ENCODE assay signal across 14 cellular contexts in genomic region chr4:2820216-2820982, GRCh38. TPM values are rescaled to one million over a fixed set of nuclear protein-coding genes. Genes with fewer than 3 reads are reported as not detected.
DNase-seq lines count a peak whose midpoint lies in the region; ATAC-seq and TF ChIP-seq lines count a peak whose summit lies in the region.
"Had no signal": no experiment of that assay in that cellular context is flagged by ENCODE, and none has a peak within 500 bp of the region (broad histone marks: within the 10 kb centered on the region; RNA-seq: fewer than 3 reads in every experiment).

No MANE protein-coding gene starts in this region.

- H3K27ac Mint-ChIP-seq in H9 (peak overlapping the region in 2 of 3 experiments; percentile 39 to 58; a peak in 2 of 7 replicates), brain (peak overlapping the region in 3 of 5 experiments; percentile 70 to 97 (median 76)), nephron progenitor cell (no peak overlapping the region)

- intact Hi-C loops in dorsolateral prefrontal cortex (cut with DNase I): no loop called here

- DNase-seq in NCI-H345 (lab: John Stamatoyannopoulos, UW) (peak; percentile 4), NCI-H345 treated with DMSO at 0.1 percent for 48 hours (lab: John Stamatoyannopoulos, UW; ENCODE audit: unreplicated experiment) (no peak), H9 (no peak), nephron progenitor cell (no peak), dorsolateral prefrontal cortex (no peak)
- no peak for DNase-seq in activated naive CD4-positive, alpha-beta T cell treated with anti-CD3 and anti-CD28 coated beads, Interleukin-2, amount 50 U/mL, for 16 hours
- DNase-seq: KBM-7; occipital lobe; SHP77 treated with DMSO at 0.1 percent for 48 hours; stimulated activated naive CD4-positive, alpha-beta T cell treated with Interleukin-2 at 50 U/mL for 16 hours; T1000 had no signal

- TF ChIP-seq CTCF in H9 (conservative IDR thresholded peaks at IDR 0.05) (no peak), brain (conservative IDR thresholded peaks at IDR 0.05) (no peak), nephron progenitor cell (IDR thresholded peaks at IDR 0.05) (no peak), dorsolateral prefrontal cortex (IDR thresholded peaks at IDR 0.05 in 54 of 56, conservative IDR thresholded peaks at IDR 0.05 in 2 of 56; ENCODE audit: low read depth in 1 of 56, partially characterized antibody in 56 of 56) (no peak)

- H3K23ac ChIP-seq in H9 (ENCODE audit: insufficient read length, low read depth, low read length): no peak overlapping the region

- H3K27ac ChIP-seq in H9 (ENCODE audit: insufficient read length, low read depth, low read length) (no peak overlapping the region), dorsolateral prefrontal cortex (no peak overlapping the region)

- H3K4me2 ChIP-seq in H9 (ENCODE audit: insufficient read depth, insufficient read length, low read length): no peak overlapping the region

- no peak overlapping the region for H3K56ac ChIP-seq in H9 (ENCODE audit: insufficient read length, low read depth, low read length)

- no peak overlapping the region for H3K14ac ChIP-seq in H9 (ENCODE audit: insufficient read depth, low read length)

- H3K9me3 ChIP-seq in H9 (ENCODE audit: control insufficient read depth, low read depth, low read length): no peaks in the 10 kb centered on the region

- no peak overlapping the region for H3K4ac ChIP-seq in H9 (ENCODE audit: low read depth, low read length)

- no peak overlapping the region for H2BK12ac ChIP-seq in H9 (ENCODE audit: insufficient read length, low read depth, low read length)

- no peaks in the 10 kb centered on the region for H3K79me1 ChIP-seq in H9 (ENCODE audit: insufficient read depth, low read depth, low read length, poor library complexity, severe bottlenecking)

- H4K20me1 ChIP-seq in H9 (ENCODE audit: control insufficient read depth, insufficient read depth, insufficient read length): no peaks in the 10 kb centered on the region

- peaks cover 7% of the 10 kb centered on the region for H3K23me2 ChIP-seq in H9 (ENCODE audit: insufficient read length, low read depth, low read length, poor library complexity, severe bottlenecking)

- H2AFZ ChIP-seq in H9 (ENCODE audit: low read length): no peak overlapping the region

- no peak overlapping the region for H3K18ac ChIP-seq in H9 (ENCODE audit: insufficient read length, low read depth, low read length)

- no peak overlapping the region for H2BK20ac ChIP-seq in H9 (ENCODE audit: low read depth, low read length, poor library complexity, severe bottlenecking)

- no peak for ATAC-seq in GM19397 (IDR thresholded peaks at IDR 0.05; ENCODE audit: unreplicated experiment)

- no peak overlapping the region for H4K5ac ChIP-seq in H9 (ENCODE audit: insufficient read length, low read depth, low read length)

- H3K36me3 Mint-ChIP-seq in H9 (ENCODE audit: insufficient read depth in 1 of 3, low read depth in 3 of 3) (peaks cover 17 to 32% (median 22%) of the 10 kb centered on the region in 3 experiments), brain (peaks cover 29% of the 10 kb centered on the region), nephron progenitor cell (ENCODE audit: low read depth) (peaks cover 16% of the 10 kb centered on the region)

- no peak overlapping the region for H3K4me3 ChIP-seq in dorsolateral prefrontal cortex
- H3K4me3 ChIP-seq: lung had no signal

- H2BK120ac ChIP-seq in H9 (ENCODE audit: low read depth, low read length, poor library complexity, severe bottlenecking): no peak overlapping the region

- H3K9ac ChIP-seq in H9 (ENCODE audit: extremely low read depth, insufficient read length, low read length): no peak overlapping the region

- no peak overlapping the region for H2AK5ac ChIP-seq in H9 (ENCODE audit: insufficient read length, low read length)

- H3T11ph ChIP-seq in H9 (ENCODE audit: low read length): no peak overlapping the region

- no peaks in the 10 kb centered on the region for H3K79me2 ChIP-seq in H9 (ENCODE audit: insufficient read depth, low read length)

- H3K27me3 Mint-ChIP-seq in H9 (ENCODE audit: low read depth): peaks cover 10% of the 10 kb centered on the region
- H3K27me3 Mint-ChIP-seq in brain: no peaks in the 10 kb centered on the region
- H3K27me3 Mint-ChIP-seq in nephron progenitor cell (ENCODE audit: low read depth, poor library complexity): peaks cover 2% of the 10 kb centered on the region

- H3K4me1 Mint-ChIP-seq in H9 (peaks cover 18 to 20% of the 10 kb centered on the region in 2 experiments), brain (peaks cover 27% of the 10 kb centered on the region), nephron progenitor cell (peaks cover 20% of the 10 kb centered on the region)

- no peak overlapping the region for H2BK15ac ChIP-seq in H9 (ENCODE audit: low read depth, low read length)

- H3K9me3 Mint-ChIP-seq in H9 (peaks cover 2 to 3% of the 10 kb centered on the region in 2 experiments; a peak in 2 of 5 replicates), brain (peaks cover 8 to 19% (median 11%) of the 10 kb centered on the region in 5 experiments), nephron progenitor cell (peaks cover 17% of the 10 kb centered on the region)

- no CpG with 5 or more reads among the region's 13 CpGs for WGBS in H9 (ENCODE audit: extremely low coverage, insufficient read length, low lambda C conversion rate)

- no peak overlapping the region for H4K8ac ChIP-seq in H9 (replicated peaks; ENCODE audit: insufficient read length, low read depth, low read length)

- peak overlapping the region in 1 of 2 experiments; percentile 42; a peak in 2 of 5 replicates for H3K4me3 Mint-ChIP-seq in H9
- peak overlapping the region; percentile 75 to 89 (median 83) for H3K4me3 Mint-ChIP-seq in brain
- H3K4me3 Mint-ChIP-seq in nephron progenitor cell: peak overlapping the region; percentile 83

- no peak overlapping the region for H4K91ac ChIP-seq in H9 (ENCODE audit: insufficient read length, low read depth, low read length)

- no peaks in the 10 kb centered on the region for H3K27me3 ChIP-seq in H9 (ENCODE audit: insufficient read depth, low read length)
- peaks cover 0 to 13% (median 0%) of the 10 kb centered on the region in 45 donors for H3K27me3 ChIP-seq in dorsolateral prefrontal cortex

- H2BK5ac ChIP-seq in H9 (ENCODE audit: insufficient read length, low read length): no peak overlapping the region

- H3K4me1 ChIP-seq in H9 (ENCODE audit: insufficient read depth, low read length): no peaks in the 10 kb centered on the region

RNA-seq across cellular contexts. Expression of gene ADD1, which starts 23.2 kb away (rescaled TPM):
- 163 and 166 TPM in 2 replicates for total RNA-seq in H9 (2021)
- polyA plus RNA-seq in brain (ENCODE audit: insufficient read depth, low read depth, low replicate concordance): 408 TPM
- 100 to 1,000 TPM; 448 to 781 (median 536) TPM for total RNA-seq in dorsolateral prefrontal cortex

RNA-seq across cellular contexts. Expression of gene SH3BP2, which starts 27.5 kb away (rescaled TPM):
- 34.1 and 37.6 TPM in 2 replicates for total RNA-seq in H9 (2021)
- polyA plus RNA-seq in brain (ENCODE audit: insufficient read depth, low read depth, low replicate concordance): 30.3 TPM
- total RNA-seq in dorsolateral prefrontal cortex: 10 to 100 TPM; 15.0 to 67.4 (median 33.4) TPM
